23 cellular contexts compared by ENCODE assay signal in genomic region chr14:93729993-93730392, GRCh38. TPM values are rescaled to one million over a fixed set of nuclear protein-coding genes. Genes with fewer than 3 reads are reported as not detected.
DNase-seq lines count a peak whose midpoint lies in the region; ATAC-seq and TF ChIP-seq lines count a peak whose summit lies in the region.
"Had no signal": no experiment of that assay in that cellular context is flagged by ENCODE, and none has a peak within 500 bp of the region (broad histone marks: within the 10 kb centered on the region; RNA-seq: fewer than 3 reads in every experiment).

No MANE protein-coding gene starts in this region.

- no peaks in the 10 kb centered on the region for H3K9me3 ChIP-seq in RWPE2 (ENCODE audit: severe bottlenecking)
- H3K9me3 ChIP-seq: heart right ventricle had no signal

- TF ChIP-seq CTCF in RWPE2 (IDR thresholded peaks at IDR 0.05; ENCODE audit: poor library complexity, severe bottlenecking) (no peak), fibroblast of mammary gland (conservative IDR thresholded peaks at IDR 0.05; ENCODE audit: control insufficient read depth, insufficient read depth, low read depth, low read length) (no peak)

- no peak overlapping the region for H3K27ac ChIP-seq in RWPE2 (ENCODE audit: poor library complexity, severe bottlenecking)
- H3K27ac ChIP-seq: heart right ventricle, HL-60 had no signal

- H3K4me3 ChIP-seq in RWPE2 (ENCODE audit: severe bottlenecking): no peak overlapping the region
- no peak overlapping the region for H3K4me3 ChIP-seq in fibroblast of mammary gland (ENCODE audit: control insufficient read depth, low read depth, low read length)
- H3K4me3 ChIP-seq: heart right ventricle had no signal

- no peaks in the 10 kb centered on the region for H3K36me3 ChIP-seq in RWPE2 (ENCODE audit: low read depth)
- H3K36me3 ChIP-seq: heart right ventricle had no signal

- H3K4me1 ChIP-seq in RWPE2 (ENCODE audit: insufficient read depth, poor library complexity, severe bottlenecking): no peaks in the 10 kb centered on the region
- H3K4me1 ChIP-seq: heart right ventricle had no signal

- no peaks in the 10 kb centered on the region for H3K27me3 ChIP-seq in RWPE2 (ENCODE audit: insufficient read depth, poor library complexity, severe bottlenecking)
- H3K27me3 ChIP-seq: heart right ventricle had no signal

- DNase-seq in H4 (ENCODE audit: low spot score): peak; percentile 43
- no peak for DNase-seq in RWPE2 (ENCODE audit: low spot score)
- DNase-seq in fibroblast of mammary gland (ENCODE audit: low read depth): peak; percentile 18
- DNase-seq in pons (ENCODE audit: low spot score): peak; percentile 92
- DNase-seq in activated CD4-positive, alpha-beta T cell treated with anti-CD3 and anti-CD28 coated beads for 1 hour: no peak
- DNase-seq in DMS153 treated with DMSO at 0.1 percent for 48 hours (lab: John Stamatoyannopoulos, UW; ENCODE audit: unreplicated experiment): no peak
- DNase-seq in stimulated activated CD8-positive, alpha-beta memory T cell treated with anti-CD3 and anti-CD28 coated beads, Interleukin-4, amount 100 ng/mL, for 48 hours: no peak
- DNase-seq in A172 (ENCODE audit: low spot score): no peak
- DNase-seq: activated CD4-positive, alpha-beta memory T cell treated with anti-CD3 and anti-CD28 coated beads, Interleukin-2, amount 10 ng/mL, durations not matched to agents 7 days and 5 days; activated naive CD4-positive, alpha-beta T cell treated with anti-CD3 and anti-CD28 coated beads, Interleukin-2, amount 50 U/mL, for 16 hours; DMS 273 treated with DMSO at 0.1 percent for 48 hours; GF-D8; heart right ventricle; left ventricle myocardium superior; MM.1S; NCI-H146; NCI-H748 treated with DMSO at 0.1 percent for 48 hours; stimulated activated CD4-positive, alpha-beta T cell treated with anti-CD3 and anti-CD28 coated beads, Interleukin-4, amount 100 ng/mL, for 4 hours had no signal

- ATAC-seq in RWPE2 (ENCODE audit: low read depth): peak; percentile 38
- ATAC-seq: heart right ventricle, left ventricle myocardium superior had no signal

RNA-seq across cellular contexts. Expression of gene PRIMA1, which starts 58.3 kb away (rescaled TPM):
- total RNA-seq in H4 (2014; rRNA removed; shearing (Covaris generic)): 0.04 TPM in 2 replicates
- not detected in 2 replicates for total RNA-seq in A172 (2014; rRNA removed; shearing (Covaris generic))
- total RNA-seq: activated CD4-positive, alpha-beta memory T cell treated with anti-CD3 and anti-CD28 coated beads, Interleukin-2, amount 10 ng/mL, durations not matched to agents 7 days and 5 days; astrocyte; chondrocyte; OCI-LY7; T-helper 2 cell treated with Interferon-gamma antibody and Interleukin-4, amounts not matched to agents 100 ng/mL and 5 ng/mL, for 36 hours had no signal

Comparison
In these comparisons a context has a peak if more than half of its experiments do, and no peak if none do; other contexts are left out.
1. DNase-seq: peak in H4 (single experiment), fibroblast of mammary gland (single experiment) and pons (single experiment); none in RWPE2 (single experiment), activated CD4-positive, alpha-beta T cell treated with anti-CD3 and anti-CD28 coated beads for 1 hour (single experiment), DMS153 treated with DMSO at 0.1 percent for 48 hours (single experiment), stimulated activated CD8-positive, alpha-beta memory T cell treated with anti-CD3 and anti-CD28 coated beads, Interleukin-4, amount 100 ng/mL, for 48 hours (single experiment) and A172 (single experiment).